Comparison of ENCODE assay signal across 28 cellular contexts in the genomic region with DNA sequence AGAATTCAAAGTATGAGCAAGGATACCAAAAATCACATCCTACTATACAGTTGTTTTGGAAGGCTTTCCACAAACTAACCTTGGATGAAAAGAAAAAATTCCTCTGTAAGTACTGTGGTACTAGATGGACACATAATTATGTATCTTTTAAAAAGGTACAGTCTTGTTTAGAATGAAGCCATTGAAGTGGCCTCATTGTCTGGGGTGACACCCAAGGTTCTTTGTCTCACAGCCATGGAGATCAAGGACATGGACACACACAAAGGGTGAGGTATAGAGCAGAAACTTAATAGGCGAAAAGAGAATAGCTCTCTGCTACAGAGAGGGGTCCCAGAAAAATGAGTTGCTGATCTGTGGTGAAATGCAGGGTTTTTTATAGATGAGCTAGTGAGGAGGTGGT.
"Had no signal": no experiment of that assay in that cellular context is flagged by ENCODE, and none has a peak within 500 bp of the region (broad histone marks: within the 10 kb centered on the region; RNA-seq: fewer than 3 reads in every experiment).

No MANE protein-coding gene starts in this region.

- H3K4me1 ChIP-seq: ascending aorta, colonic mucosa, gastrocnemius medialis, right atrium auricular region, suprapubic skin, tibial artery had no signal

- H3K36me3 ChIP-seq: ascending aorta, cardiac muscle cell, colonic mucosa, gastrocnemius medialis, neural progenitor cell, right atrium auricular region had no signal

- H3K27me3 ChIP-seq: ascending aorta, cardiac muscle cell, colonic mucosa, gastrocnemius medialis, neural progenitor cell, right atrium auricular region, suprapubic skin, tibial artery had no signal

- H3K9me3 Mint-ChIP-seq: activated naive CD8-positive, alpha-beta T cell treated with anti-CD3 and anti-CD28 coated beads, Interleukin-2, amount 10 ng/mL, durations not matched to agents 7 days and 5 days; natural killer cell had no signal

- H3K27ac ChIP-seq: ascending aorta, cardiac muscle cell, colonic mucosa, gastrocnemius medialis, neural progenitor cell, right atrium auricular region, suprapubic skin, tibial artery had no signal

- H3K4me3 Mint-ChIP-seq: activated naive CD8-positive, alpha-beta T cell treated with anti-CD3 and anti-CD28 coated beads, Interleukin-2, amount 10 ng/mL, durations not matched to agents 7 days and 5 days; brain; natural killer cell; neural progenitor cell had no signal

- ATAC-seq: gastrocnemius medialis, left ventricle myocardium superior, natural killer cell had no signal

- H3K27me3 Mint-ChIP-seq: activated naive CD8-positive, alpha-beta T cell treated with anti-CD3 and anti-CD28 coated beads, Interleukin-2, amount 10 ng/mL, durations not matched to agents 7 days and 5 days had no signal

- H3K36me3 Mint-ChIP-seq: brain, neural progenitor cell had no signal

- H3K4me3 ChIP-seq: ascending aorta, cardiac muscle cell, colonic mucosa, gastrocnemius medialis, neural progenitor cell, right atrium auricular region, smooth muscle cell, suprapubic skin, tibial artery had no signal

- H3K9me3 ChIP-seq: ascending aorta, colonic mucosa, gastrocnemius medialis, right atrium auricular region, suprapubic skin, tibial artery had no signal

- H3K9ac ChIP-seq: neural progenitor cell had no signal

- DNase-seq: activated CD4-positive, alpha-beta T cell treated with anti-CD3 and anti-CD28 coated beads for 48 hours; activated CD4-positive, alpha-beta T cell treated with anti-CD3 and anti-CD28 coated beads, Interleukin-2, amount 50 U/mL, for 48 hours; activated CD8-positive, alpha-beta memory T cell treated with anti-CD3 and anti-CD28 coated beads for 24 hours; activated effector memory CD4-positive, alpha-beta T cell treated with Interleukin-2 at 50 U/mL for 16 hours; activated naive CD4-positive, alpha-beta T cell treated with Interleukin-2 at 50 U/mL for 16 hours; activated naive CD8-positive, alpha-beta T cell treated with anti-CD3 and anti-CD28 coated beads, Interleukin-2, amount 10 ng/mL, durations not matched to agents 7 days and 5 days; cerebellar nuclear complex; colonic mucosa; effector memory CD4-positive, alpha-beta T cell; erythroblast; gastrocnemius medialis; glutamatergic neuron; islet precursor cell; left ventricle myocardium superior; natural killer cell; occipital lobe; stimulated activated CD4-positive, alpha-beta T cell treated with anti-CD3 and anti-CD28 coated beads, Interleukin-1b, Interleukin-23, amount 100 ng/mL, for 48 hours; stimulated activated CD4-positive, alpha-beta T cell treated with anti-CD3 and anti-CD28 coated beads, Interleukin-4, amount 100 ng/mL, for 4 hours; stimulated activated CD8-positive, alpha-beta memory T cell treated with anti-CD3 and anti-CD28 coated beads, Interleukin-4, amount 100 ng/mL, for 48 hours; stimulated activated naive CD4-positive, alpha-beta T cell; tibial artery had no signal

- H3K4me1 Mint-ChIP-seq: brain had no signal

- H3K27ac Mint-ChIP-seq: activated naive CD8-positive, alpha-beta T cell treated with anti-CD3 and anti-CD28 coated beads, Interleukin-2, amount 10 ng/mL, durations not matched to agents 7 days and 5 days; brain; neural progenitor cell had no signal
